ENCODE assay signal across 17 cellular contexts in the genomic region with DNA sequence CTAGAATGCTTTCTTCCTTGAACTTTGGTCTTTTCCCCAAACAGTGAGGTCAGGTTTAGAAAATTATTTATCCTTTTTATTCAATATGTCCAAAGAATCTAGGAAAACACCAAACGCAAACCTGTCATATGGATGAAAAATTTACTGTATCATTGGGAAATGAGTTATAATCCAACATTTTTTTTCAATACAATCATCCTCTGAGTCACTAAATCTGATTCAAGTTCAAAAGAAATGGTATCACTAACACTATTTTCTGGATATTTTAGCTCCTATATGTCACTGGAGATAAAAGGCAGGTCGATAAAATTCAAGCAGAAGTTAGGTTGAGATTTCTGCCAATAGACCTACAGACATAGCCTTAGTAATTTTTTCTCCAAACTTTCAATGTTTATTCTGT.
DNase-seq lines count a peak whose midpoint lies in the region; ATAC-seq, FAIRE-seq and TF ChIP-seq lines count a peak whose summit lies in the region.
"Had no signal": no experiment of that assay in that cellular context is flagged by ENCODE, and none has a peak within 500 bp of the region (broad histone marks: within the 10 kb centered on the region; RNA-seq: fewer than 3 reads in every experiment).

No MANE protein-coding gene starts in this region.

- H3K27ac ChIP-seq in astrocyte (ENCODE audit: low read depth, low read length) (no peak overlapping the region), aorta (ENCODE audit: low read depth in 1 of 2, low read length in 2 of 2) (no peak overlapping the region)
- H3K27ac ChIP-seq: GM23248 had no signal

- peaks cover 3% of the 10 kb centered on the region for H3K4me1 Mint-ChIP-seq in astrocyte (ENCODE audit: low read depth, unreplicated experiment)
- H3K4me1 Mint-ChIP-seq: CD14-positive monocyte, IgD-negative memory B cell had no signal

- DNase-seq in EL (peak; percentile 34), LHCN-M2 (ENCODE audit: low read depth) (peak; percentile 34), astrocyte (ENCODE audit: low read depth) (peak; percentile 18), fibroblast of the aortic adventitia (ENCODE audit: low read depth) (peak; percentile 43), aorta (no peak)
- no peak for DNase-seq in stimulated activated CD4-positive, alpha-beta T cell treated with anti-CD3 and anti-CD28 coated beads, Interleukin-1b, Interleukin-23, amount 100 ng/mL, for 48 hours
- DNase-seq: Caco-2; CD8-positive, alpha-beta T cell; DND-41; GM23248; H7; KG1 had no signal

- H3K9ac ChIP-seq in astrocyte (ENCODE audit: low read length) = no peak overlapping the region
- H3K9ac ChIP-seq: GM23248 had no signal

- H3K27me3 ChIP-seq in astrocyte (ENCODE audit: insufficient read depth, low read length) = no peaks in the 10 kb centered on the region
- no peaks in the 10 kb centered on the region for H3K27me3 ChIP-seq in aorta (ENCODE audit: control insufficient read depth in 1 of 2, insufficient read depth in 2 of 2, low read length in 1 of 2)

- H3K36me3 ChIP-seq in astrocyte (ENCODE audit: insufficient read depth, low read length) (no peaks in the 10 kb centered on the region), aorta (ENCODE audit: control insufficient read depth in 1 of 2, insufficient read depth in 2 of 2, low read length in 1 of 2) (no peaks in the 10 kb centered on the region)

- no peak for FAIRE-seq in astrocyte (lab: Jason Lieb, UNC)
- FAIRE-seq: A204.1 had no signal

- H3K27me3 Mint-ChIP-seq in astrocyte (ENCODE audit: low read depth, unreplicated experiment) = no peaks in the 10 kb centered on the region
- H3K27me3 Mint-ChIP-seq: IgD-negative memory B cell had no signal

- no peaks in the 10 kb centered on the region for H3K79me2 ChIP-seq in astrocyte (ENCODE audit: insufficient read depth, low read length)

- H3K36me3 Mint-ChIP-seq in astrocyte (ENCODE audit: low read depth, unreplicated experiment) = no peaks in the 10 kb centered on the region
- H3K36me3 Mint-ChIP-seq: CD14-positive monocyte; CD8-positive, alpha-beta T cell; IgD-negative memory B cell had no signal

- H3K4me1 ChIP-seq in astrocyte (ENCODE audit: insufficient read depth, low read length) (no peaks in the 10 kb centered on the region), aorta (ENCODE audit: control insufficient read depth in 1 of 2, insufficient read depth in 2 of 2, low read length in 2 of 2) (no peaks in the 10 kb centered on the region)
- H3K4me1 ChIP-seq: Caco-2 had no signal

- H3K4me2 ChIP-seq in astrocyte (ENCODE audit: low read length) = no peak overlapping the region

- H3K27ac Mint-ChIP-seq in astrocyte (ENCODE audit: unreplicated experiment) = no peak overlapping the region
- H3K27ac Mint-ChIP-seq: CD14-positive monocyte; CD8-positive, alpha-beta T cell; IgD-negative memory B cell had no signal

- WGBS in aorta, 2 donors = 41 to 48% methylated on average over 2 of the region's 2 CpGs

- no peak overlapping the region for H2AFZ ChIP-seq in astrocyte (ENCODE audit: low read depth, low read length)
- H2AFZ ChIP-seq: GM23248 had no signal

- intact Hi-C loops in aorta (cut with DNase I) = no loop called here

- H3K4me3 ChIP-seq in astrocyte (ENCODE audit: insufficient read depth, low read depth, low read length) = no peak overlapping the region
- no peak overlapping the region for H3K4me3 ChIP-seq in fibroblast of the aortic adventitia (ENCODE audit: low read depth, low read length)
- no peak overlapping the region for H3K4me3 ChIP-seq in aorta (ENCODE audit: low read length in 2 of 2)
- H3K4me3 ChIP-seq: GM23248 had no signal

- H3K4me3 Mint-ChIP-seq in astrocyte (ENCODE audit: unreplicated experiment) = no peak overlapping the region
- H3K4me3 Mint-ChIP-seq: CD14-positive monocyte; CD8-positive, alpha-beta T cell; IgD-negative memory B cell had no signal

- no peaks in the 10 kb centered on the region for H3K9me3 Mint-ChIP-seq in astrocyte (ENCODE audit: unreplicated experiment)

- no peaks in the 10 kb centered on the region for H4K20me1 ChIP-seq in astrocyte (ENCODE audit: insufficient read depth, low read length)

- H3K9me3 ChIP-seq in astrocyte (ENCODE audit: insufficient read depth, low read depth, low read length) (no peaks in the 10 kb centered on the region), aorta (ENCODE audit: control insufficient read depth, low read length) (no peaks in the 10 kb centered on the region)
- H3K9me3 ChIP-seq: Caco-2 had no signal

- ATAC-seq in aorta (ENCODE audit: low FRiP score) (no peak), HG02884 (IDR thresholded peaks at IDR 0.05; ENCODE audit: unreplicated experiment) (no peak), HG02678 (IDR thresholded peaks at IDR 0.05; ENCODE audit: unreplicated experiment) (no peak)
- ATAC-seq: CD8-positive, alpha-beta T cell had no signal

- TF ChIP-seq CTCF in astrocyte (IDR thresholded peaks at IDR 0.05; ENCODE audit: insufficient read depth, low read depth, low read length) (no peak), fibroblast of the aortic adventitia (IDR thresholded peaks at IDR 0.05; ENCODE audit: insufficient read depth, low read length) (no peak)

Comparison
In these comparisons a context has a peak if more than half of its experiments do, and no peak if none do; other contexts are left out.
1. DNase-seq: peak in EL (single experiment), LHCN-M2 (single experiment), astrocyte (single experiment) and fibroblast of the aortic adventitia (single experiment); none in stimulated activated CD4-positive, alpha-beta T cell treated with anti-CD3 and anti-CD28 coated beads, Interleukin-1b, Interleukin-23, amount 100 ng/mL, for 48 hours (single experiment) and aorta (0 of 2).